ENCODE assay signal across 15 cellular contexts in genomic region chrX:24525455-24525854, GRCh38.
DNase-seq lines count a peak whose midpoint lies in the region; ATAC-seq and TF ChIP-seq lines count a peak whose summit lies in the region.
"Had no signal": no experiment of that assay in that cellular context is flagged by ENCODE, and none has a peak within 500 bp of the region (broad histone marks: within the 10 kb centered on the region; RNA-seq: fewer than 3 reads in every experiment).

No MANE protein-coding gene starts in this region.

- no peak for ATAC-seq in GM23338

- no peaks in the 10 kb centered on the region for H3K9me3 Mint-ChIP-seq in GM23338
- H3K9me3 Mint-ChIP-seq in endodermal cell, result no peaks in the 10 kb centered on the region
- H3K9me3 Mint-ChIP-seq: CD4-positive, alpha-beta memory T cell had no signal

- H3K4me3 Mint-ChIP-seq in GM23338, result no peak overlapping the region; the same call in 2 of the 3 replicates
- H3K4me3 Mint-ChIP-seq in endodermal cell, result no peak overlapping the region
- H3K4me3 Mint-ChIP-seq: CD4-positive, alpha-beta memory T cell had no signal

- H3F3A ChIP-seq in GM23338 (replicated peaks; ENCODE audit: low read depth), result no peaks in the 10 kb centered on the region

- CTCF ChIA-PET in mammary epithelial cell (lab: Charles Lee; ENCODE audit: low non-redundant PET), result no interaction called here

- peaks cover 45% of the 10 kb centered on the region for H3K4me1 Mint-ChIP-seq in GM23338
- H3K4me1 Mint-ChIP-seq in endodermal cell, result peaks cover 49% of the 10 kb centered on the region
- H3K4me1 Mint-ChIP-seq: CD4-positive, alpha-beta memory T cell had no signal

- H3K36me3 Mint-ChIP-seq in GM23338 (ENCODE audit: low read depth) (peaks cover 12% of the 10 kb centered on the region; the same call in 2 of the 3 replicates), endodermal cell (ENCODE audit: low read depth) (peaks cover 8% of the 10 kb centered on the region)

- TF ChIP-seq CTCF in GM23338 (conservative IDR thresholded peaks at IDR 0.05; ENCODE audit: low read depth in 2 of 2), result no peak
- TF ChIP-seq CTCF in OCI-LY3 (IDR thresholded peaks at IDR 0.05; ENCODE audit: low read depth, low read length), result no peak
- TF ChIP-seq CTCF in endodermal cell (conservative IDR thresholded peaks at IDR 0.05), result no peak
- TF ChIP-seq CTCF in hepatocyte (IDR thresholded peaks at IDR 0.05; ENCODE audit: poor library complexity), result no peak
- no peak for TF ChIP-seq CTCF in mammary epithelial cell (conservative IDR thresholded peaks at IDR 0.05 in 1 of 2, IDR thresholded peaks at IDR 0.05 in 1 of 2; ENCODE audit: extremely low read depth in 1 of 2, insufficient read depth in 1 of 2, low read depth in 1 of 2, low read length in 2 of 2)

- WGBS in endodermal cell (ENCODE audit: insufficient coverage in 1 of 2, insufficient read length in 1 of 2), 2 experiments, result 92% methylated on average over 2 of the region's 2 CpGs; no CpG with 5 or more reads in 1 of the 2 experiments
- 100% methylated on average over 2 of the region's 2 CpGs for WGBS in hepatocyte (ENCODE audit: low lambda C conversion rate, missing lambda C conversion rate)
- WGBS in mammary epithelial cell (ENCODE audit: low coverage, missing lambda C conversion rate), result 50% methylated on average over 2 of the region's 2 CpGs

- dilution Hi-C loops in mammary epithelial cell (cut with HindIII; ENCODE audit: low sequenced_read_pairs), result no loop called here

- H3K36me3 ChIP-seq in GM23338 (ENCODE audit: insufficient read depth) (no peaks in the 10 kb centered on the region), OCI-LY3 (replicated peaks; ENCODE audit: low read depth, low read length) (peaks cover 20% of the 10 kb centered on the region), endodermal cell (ENCODE audit: control insufficient read depth, insufficient read depth, low read length) (no peaks in the 10 kb centered on the region), hepatocyte (replicated peaks; ENCODE audit: insufficient read depth, low read depth) (no peaks in the 10 kb centered on the region), mammary epithelial cell (ENCODE audit: insufficient read depth, low read length) (no peaks in the 10 kb centered on the region)

- H4K20me1 ChIP-seq in GM23338 (replicated peaks; ENCODE audit: insufficient read depth) (no peaks in the 10 kb centered on the region), OCI-LY3 (ENCODE audit: insufficient read depth, low read length) (no peaks in the 10 kb centered on the region), hepatocyte (ENCODE audit: insufficient read depth, poor library complexity, severe bottlenecking) (no peaks in the 10 kb centered on the region), mammary epithelial cell (ENCODE audit: insufficient read depth, low read length) (no peaks in the 10 kb centered on the region)

- H3K27ac Mint-ChIP-seq in GM23338, result no peak overlapping the region; the same call in 1 of the 2 replicates
- peak overlapping the region; percentile 32 for H3K27ac Mint-ChIP-seq in endodermal cell
- H3K27ac Mint-ChIP-seq: CD4-positive, alpha-beta memory T cell had no signal

- in situ Hi-C loops in mammary epithelial cell (cut with MboI; ENCODE audit: low sequenced_read_pairs in 2 of 2), result no loop called here

- no peaks in the 10 kb centered on the region for H3K27me3 ChIP-seq in GM23338 (ENCODE audit: insufficient read depth)
- no peaks in the 10 kb centered on the region for H3K27me3 ChIP-seq in OCI-LY3 (ENCODE audit: low read depth, low read length)
- no peaks in the 10 kb centered on the region for H3K27me3 ChIP-seq in endodermal cell (ENCODE audit: control insufficient read depth, insufficient read depth, low read length, poor library complexity, severe bottlenecking)
- H3K27me3 ChIP-seq in hepatocyte, result no peaks in the 10 kb centered on the region
- H3K27me3 ChIP-seq in mammary epithelial cell (ENCODE audit: insufficient read depth, low read length), result peaks cover 2% of the 10 kb centered on the region

- H3K79me2 ChIP-seq in GM23338 (replicated peaks; ENCODE audit: insufficient read depth) (no peaks in the 10 kb centered on the region), OCI-LY3 (ENCODE audit: low read length) (no peaks in the 10 kb centered on the region), hepatocyte (no peaks in the 10 kb centered on the region), mammary epithelial cell (ENCODE audit: insufficient read depth, low read length) (no peaks in the 10 kb centered on the region)

- H2AFZ ChIP-seq in GM23338, result no peak overlapping the region
- no peak overlapping the region for H2AFZ ChIP-seq in OCI-LY3 (ENCODE audit: low read depth, low read length)
- H2AFZ ChIP-seq in hepatocyte, result no peak overlapping the region
- no peak overlapping the region for H2AFZ ChIP-seq in mammary epithelial cell (ENCODE audit: low read depth, low read length)

- H3K4me2 ChIP-seq in GM23338 (peak overlapping the region; percentile 22; the same call in 1 of the 2 replicates), OCI-LY3 (ENCODE audit: low read length) (peak overlapping the region; percentile 24; the same call in 1 of the 2 replicates), hepatocyte (no peak overlapping the region), mammary epithelial cell (ENCODE audit: insufficient read depth, low read depth, low read length) (no peak overlapping the region)

- H3K9me3 ChIP-seq in OCI-LY3 (ENCODE audit: insufficient read depth, low read length) (no peaks in the 10 kb centered on the region), endodermal cell (ENCODE audit: control insufficient read depth, low read length) (no peaks in the 10 kb centered on the region), hepatocyte (ENCODE audit: low read depth) (no peaks in the 10 kb centered on the region), mammary epithelial cell (replicated peaks; ENCODE audit: insufficient read depth, low read length) (no peaks in the 10 kb centered on the region)

- DNase-seq in GM23338 (ENCODE audit: low spot score), result no peak
- DNase-seq in endodermal cell, result no peak
- no peak for DNase-seq in hepatocyte (ENCODE audit: low spot score)
- DNase-seq in mesenteric fat pad (ENCODE audit: low spot score), result no peak
- DNase-seq in mammary epithelial cell, result no peak
- DNase-seq: C1 segment of cervical spinal cord; Calu3; CD4-positive, alpha-beta memory T cell; COR-L47; DMS53; DMS79 treated with DMSO at 0.1 percent for 48 hours; GF-D8; GOT3; HCEC 1CT had no signal

- intact Hi-C loops in mammary epithelial cell (cut with micrococcal nuclease), result no loop called here

- H3K9me2 ChIP-seq in GM23338 (ENCODE audit: insufficient read depth) (no peaks in the 10 kb centered on the region), hepatocyte (replicated peaks; ENCODE audit: insufficient read depth) (no peaks in the 10 kb centered on the region)

- H3K27ac ChIP-seq in GM23338 (ENCODE audit: low read depth), result peak overlapping the region; percentile 77; the same call in 1 of the 2 replicates
- peak overlapping the region; percentile 34; the same call in 1 of the 2 replicates for H3K27ac ChIP-seq in OCI-LY3 (ENCODE audit: low read length)
- no peak overlapping the region for H3K27ac ChIP-seq in endodermal cell (ENCODE audit: low read depth, low read length)
- H3K27ac ChIP-seq in hepatocyte, result no peak overlapping the region
- H3K27ac ChIP-seq in mammary epithelial cell (ENCODE audit: insufficient read depth, low read depth, low read length), result no peak overlapping the region

- no peak overlapping the region for H3K9ac ChIP-seq in OCI-LY3 (ENCODE audit: low read length)
- no peak overlapping the region for H3K9ac ChIP-seq in endodermal cell (ENCODE audit: extremely low read depth, low read length, poor library complexity, severe bottlenecking)
- no peak overlapping the region for H3K9ac ChIP-seq in mammary epithelial cell (ENCODE audit: insufficient read depth, low read length)

- H3K27me3 Mint-ChIP-seq in GM23338 (ENCODE audit: insufficient read depth, low read depth, poor library complexity) (peaks cover 9% of the 10 kb centered on the region), endodermal cell (ENCODE audit: insufficient read depth) (no peaks in the 10 kb centered on the region)
- H3K27me3 Mint-ChIP-seq: CD4-positive, alpha-beta memory T cell had no signal

- no TSS peak for BruUV-seq in mammary epithelial cell (replicated peaks; lab: Mats Ljungman, UMichigan)

- H3K4me1 ChIP-seq in GM23338 (ENCODE audit: insufficient read depth) (peaks cover 40% of the 10 kb centered on the region), OCI-LY3 (ENCODE audit: low read length) (peaks cover 29% of the 10 kb centered on the region), endodermal cell (ENCODE audit: control insufficient read depth, insufficient read depth, low read length) (peaks cover 4% of the 10 kb centered on the region), hepatocyte (ENCODE audit: insufficient read depth) (no peaks in the 10 kb centered on the region), mammary epithelial cell (ENCODE audit: insufficient read depth, low read length) (no peaks in the 10 kb centered on the region)

- no peak overlapping the region for H3K4me3 ChIP-seq in GM23338
- H3K4me3 ChIP-seq in OCI-LY3 (ENCODE audit: low read length), result no peak overlapping the region
- H3K4me3 ChIP-seq in endodermal cell (ENCODE audit: low read length), result no peak overlapping the region
- no peak overlapping the region for H3K4me3 ChIP-seq in hepatocyte
- no peak overlapping the region for H3K4me3 ChIP-seq in mammary epithelial cell (replicated peaks in 1 of 3; ENCODE audit: insufficient read depth in 1 of 3, low read depth in 2 of 3, low read length in 3 of 3)

TF ChIP-seq in GM23338, 12 proteins besides CTCF, POLR2A, EP300 and RAD21 (continues in another document):
- no peak for TF ChIP-seq NANOG (IDR thresholded peaks at IDR 0.05; ENCODE audit: borderline replicate concordance)
- no peak for TF ChIP-seq ZNF114 (CRISPR knock-in tag; IDR thresholded peaks at IDR 0.05)
- no peak for TF ChIP-seq CREB1 (CRISPR knock-in tag; IDR thresholded peaks at IDR 0.05; ENCODE audit: low read depth)
- no peak for TF ChIP-seq STAT1 (IDR thresholded peaks at IDR 0.05; ENCODE audit: unreplicated experiment)
- no peak for TF ChIP-seq EZH2phosphoT487 (IDR thresholded peaks at IDR 0.05; ENCODE audit: unreplicated experiment)
- no peak for TF ChIP-seq ETS1 (IDR thresholded peaks at IDR 0.05)

Comparison
In these comparisons a context has a peak if more than half of its experiments do, and no peak if none do; other contexts are left out.
1. H3K27ac ChIP-seq: peak in GM23338 (single experiment) and OCI-LY3 (single experiment); none in endodermal cell (single experiment), hepatocyte (single experiment) and mammary epithelial cell (single experiment).
2. H3K4me2 ChIP-seq: peak in GM23338 (single experiment) and OCI-LY3 (single experiment); none in hepatocyte (single experiment) and mammary epithelial cell (single experiment).